ENCODE assay signal across 18 cellular contexts in genomic region chr4:95068401-95068800, GRCh38.
"Had no signal": no experiment of that assay in that cellular context is flagged by ENCODE, and none has a peak within 500 bp of the region (broad histone marks: within the 10 kb centered on the region; RNA-seq: fewer than 3 reads in every experiment).

No MANE protein-coding gene starts in this region.

- H3K4me3 Mint-ChIP-seq: naive thymus-derived CD4-positive, alpha-beta T cell had no signal

- H3K27ac ChIP-seq: dorsolateral prefrontal cortex, hepatocyte, neutrophil, psoas muscle, right lobe of liver had no signal

- H3K4me2 ChIP-seq: hepatocyte had no signal

- H3K36me3 Mint-ChIP-seq: naive thymus-derived CD4-positive, alpha-beta T cell had no signal

- H3K9me3 ChIP-seq: neutrophil, psoas muscle, right lobe of liver had no signal

- H3K4me3 ChIP-seq: dorsolateral prefrontal cortex, hepatocyte, psoas muscle, right lobe of liver had no signal

- H3K79me2 ChIP-seq: hepatocyte had no signal

- H2AFZ ChIP-seq: hepatocyte had no signal

- H3K27ac Mint-ChIP-seq: naive thymus-derived CD4-positive, alpha-beta T cell had no signal

- H3K27me3 ChIP-seq: dorsolateral prefrontal cortex, hepatocyte, neutrophil, right lobe of liver had no signal

- H3K36me3 ChIP-seq: neutrophil, right lobe of liver had no signal

- ATAC-seq: esophagus mucosa; naive thymus-derived CD4-positive, alpha-beta T cell; psoas muscle; right lobe of liver had no signal

- H3K4me1 ChIP-seq: right lobe of liver had no signal

- DNase-seq: cortex of kidney; dorsolateral prefrontal cortex; effector CD8-positive, alpha-beta T cell; foreskin fibroblast; head of caudate nucleus; kidney glomerular epithelial cell; mammary epithelial cell; naive thymus-derived CD4-positive, alpha-beta T cell; psoas muscle; retina; right lobe of liver; stimulated activated CD4-positive, alpha-beta T cell treated with anti-CD3 and anti-CD28 coated beads, Interleukin-4, amount 100 ng/mL, for 1 hour; stimulated activated CD8-positive, alpha-beta memory T cell treated with anti-CD3 and anti-CD28 coated beads, Interleukin-4, amount 100 ng/mL, for 48 hours; stimulated activated naive CD4-positive, alpha-beta T cell; trophoblast cell had no signal
